1 cellular context compared by ENCODE assay signal in the genomic region with DNA sequence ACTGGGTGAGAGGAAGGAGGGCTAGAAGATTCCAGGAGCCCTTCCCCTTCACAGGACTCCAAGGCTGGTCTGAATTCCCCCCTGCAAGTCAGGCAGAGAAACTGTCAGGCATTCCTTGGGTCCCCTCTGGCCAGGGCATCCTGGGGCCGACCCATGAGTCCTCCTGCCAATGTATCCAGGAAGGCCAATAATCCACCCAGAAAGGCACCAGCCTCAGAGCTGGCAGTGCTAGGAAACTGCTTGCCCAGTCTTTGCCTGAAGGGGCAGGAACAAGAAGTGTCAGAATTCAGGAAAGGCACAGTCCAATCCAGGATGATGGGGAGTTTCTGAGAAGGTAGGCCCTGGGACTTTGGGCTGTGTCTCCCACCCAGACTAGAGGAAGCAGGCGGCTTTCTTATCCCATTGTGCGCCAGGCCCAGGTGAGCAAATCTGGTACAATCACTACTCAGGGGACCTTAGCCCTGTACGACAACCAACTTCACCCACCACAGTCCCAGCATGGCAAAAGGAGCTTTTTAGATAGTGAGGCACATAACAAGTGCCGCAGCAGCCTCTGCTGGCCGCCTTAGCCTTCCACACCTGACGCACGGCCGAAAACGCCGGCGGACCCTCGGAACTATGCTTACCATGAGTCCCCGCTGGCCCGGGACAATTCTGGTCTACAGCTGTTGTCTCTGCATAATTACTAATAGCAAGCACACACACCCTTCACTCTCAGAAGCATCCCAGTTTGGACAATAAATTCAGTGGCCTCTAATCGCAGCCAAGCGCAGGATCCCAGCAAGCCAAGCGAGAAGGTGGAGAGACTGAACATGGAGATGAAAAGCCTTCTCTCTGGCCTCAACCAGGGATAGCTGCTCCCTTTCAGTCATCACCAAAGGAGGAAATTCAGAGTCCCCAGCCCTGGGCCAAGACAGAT.
TF ChIP-seq lines count a peak whose summit lies in the region.

No MANE protein-coding gene starts in this region.

TF ChIP-seq in A549, 52 proteins besides CTCF, POLR2A, EP300 and RAD21 (continued from another document):
- TF ChIP-seq, protein P1, sequence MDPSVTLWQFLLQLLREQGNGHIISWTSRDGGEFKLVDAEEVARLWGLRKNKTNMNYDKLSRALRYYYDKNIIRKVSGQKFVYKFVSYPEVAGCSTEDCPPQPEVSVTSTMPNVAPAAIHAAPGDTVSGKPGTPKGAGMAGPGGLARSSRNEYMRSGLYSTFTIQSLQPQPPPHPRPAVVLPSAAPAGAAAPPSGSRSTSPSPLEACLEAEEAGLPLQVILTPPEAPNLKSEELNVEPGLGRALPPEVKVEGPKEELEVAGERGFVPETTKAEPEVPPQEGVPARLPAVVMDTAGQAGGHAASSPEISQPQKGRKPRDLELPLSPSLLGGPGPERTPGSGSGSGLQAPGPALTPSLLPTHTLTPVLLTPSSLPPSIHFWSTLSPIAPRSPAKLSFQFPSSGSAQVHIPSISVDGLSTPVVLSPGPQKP (IDR thresholded peaks at IDR 0.05; ENCODE audit: low read depth, low read length): no peak
- TF ChIP-seq EHMT2 (IDR thresholded peaks at IDR 0.05; ENCODE audit: low read depth) (no peak), RFX5 (IDR thresholded peaks at IDR 0.05) (no peak)
